8 cellular contexts compared by ENCODE assay signal in genomic region chr1:31617917-31618746, GRCh38. TPM values are rescaled to one million over a fixed set of nuclear protein-coding genes. Genes with fewer than 3 reads are reported as not detected.
DNase-seq lines count a peak whose midpoint lies in the region; ATAC-seq, FAIRE-seq and TF ChIP-seq lines count a peak whose summit lies in the region.

No MANE protein-coding gene starts in this region.

- DNase-seq in CD4-positive, CD25-positive, alpha-beta regulatory T cell: peak in 2 of 3 donors; percentile 25 to 39
- DNase-seq in HAP-1 (ENCODE audit: low spot score in 2 of 2): peak; percentile 62 to 82
- peak in 1 of 2 experiments; percentile 43 for DNase-seq in PC-9
- DNase-seq in hepatocyte (ENCODE audit: low spot score): peak; percentile 83
- DNase-seq in small intestine: peak; percentile 18
- DNase-seq in epidermal melanocyte (ENCODE audit: insufficient read length, low spot score): no peak

- H4K20me1 ChIP-seq in PC-9 (ENCODE audit: insufficient read depth) (no peaks in the 10 kb centered on the region), hepatocyte (ENCODE audit: insufficient read depth, poor library complexity, severe bottlenecking) (no peaks in the 10 kb centered on the region)

- H3K9me3 ChIP-seq in CD4-positive, CD25-positive, alpha-beta regulatory T cell (ENCODE audit: control insufficient read depth in 2 of 2, low read length in 2 of 2): no peaks in the 10 kb centered on the region
- no peaks in the 10 kb centered on the region for H3K9me3 ChIP-seq in HAP-1
- no peaks in the 10 kb centered on the region for H3K9me3 ChIP-seq in PC-9 (ENCODE audit: insufficient read depth, low read depth)
- no peaks in the 10 kb centered on the region for H3K9me3 ChIP-seq in hepatocyte (ENCODE audit: low read depth)
- H3K9me3 ChIP-seq in small intestine (ENCODE audit: control insufficient read depth, low read depth): no peaks in the 10 kb centered on the region

- H3K27me3 Mint-ChIP-seq in CD4-positive, CD25-positive, alpha-beta regulatory T cell: peaks cover 27% of the 10 kb centered on the region
- peaks cover 19% of the 10 kb centered on the region for H3K27me3 Mint-ChIP-seq in activated naive CD8-positive, alpha-beta T cell

- H3K4me2 ChIP-seq in PC-9: peak overlapping the region; percentile 96
- peak overlapping the region; percentile 100 for H3K4me2 ChIP-seq in hepatocyte

- H3K4me1 Mint-ChIP-seq in CD4-positive, CD25-positive, alpha-beta regulatory T cell: peaks cover 0 to 12% (median under 1%) of the 10 kb centered on the region in 4 donors
- H3K4me1 Mint-ChIP-seq in activated naive CD8-positive, alpha-beta T cell (ENCODE audit: low read depth): peaks cover 5% of the 10 kb centered on the region

- CTCF ChIA-PET in PC-9 (lab: Charles Lee): interaction anchor here (0.6 kb wide), 1 partner anchor 625 kb away, joined by 3 read pairs; no protein-coding TSS in a partner anchor

- BruUV-seq in PC-9 (replicated peaks; lab: Mats Ljungman, UMichigan): no TSS peak

- intact Hi-C loops in PC-9 (cut with micrococcal nuclease; ENCODE audit: unreplicated experiment): loop anchor here (1.0 kb wide), 2 partner anchors 54 to 433 kb away; no protein-coding TSS in a partner anchor

- H3K4me3 Mint-ChIP-seq in CD4-positive, CD25-positive, alpha-beta regulatory T cell: peak overlapping the region in 2 of 4 donors; percentile 39 to 70
- peak overlapping the region; percentile 49 for H3K4me3 Mint-ChIP-seq in activated naive CD8-positive, alpha-beta T cell

- FAIRE-seq in small intestine (lab: Jason Lieb, UNC): no peak

- H3K27me3 ChIP-seq in CD4-positive, CD25-positive, alpha-beta regulatory T cell (ENCODE audit: control insufficient read depth, insufficient read depth, low read length): peaks cover 14% of the 10 kb centered on the region
- H3K27me3 ChIP-seq in HAP-1 (ENCODE audit: low read depth) (peaks cover 6% of the 10 kb centered on the region; the same call in 1 of the 2 replicates), PC-9 (ENCODE audit: insufficient read depth, low read depth) (no peaks in the 10 kb centered on the region), hepatocyte (peaks cover 10% of the 10 kb centered on the region), small intestine (ENCODE audit: control insufficient read depth in 2 of 2, insufficient read depth in 2 of 2, low read length in 2 of 2) (peaks cover 0 to 3% of the 10 kb centered on the region in 2 donors)

- TF ChIP-seq CTCF in PC-9 (conservative IDR thresholded peaks at IDR 0.05): peak; percentile 98
- TF ChIP-seq CTCF in hepatocyte (IDR thresholded peaks at IDR 0.05; ENCODE audit: poor library complexity): peak; percentile 96

- H2AFZ ChIP-seq in PC-9: peak overlapping the region; percentile 88
- peak overlapping the region; percentile 88 for H2AFZ ChIP-seq in hepatocyte

- no peaks in the 10 kb centered on the region for H3F3A ChIP-seq in PC-9 (ENCODE audit: insufficient read depth, low read depth)

- whole genome bisulfite sequencing in hepatocyte (ENCODE audit: low lambda C conversion rate, missing lambda C conversion rate): 29% methylated on average over 20 of the region's 56 CpGs
- WGBS in small intestine, 3 donors: 10 to 12% (median 12%) methylated on average over 48 to 56 of the region's 56 CpGs

- peak; percentile 49 to 52 for ATAC-seq in CD4-positive, CD25-positive, alpha-beta regulatory T cell (ENCODE audit: low read depth in 2 of 2)
- no peak for ATAC-seq in GM19035 (IDR thresholded peaks at IDR 0.05; ENCODE audit: unreplicated experiment)

- H3K79me2 ChIP-seq in PC-9 (ENCODE audit: low read depth) (no peaks in the 10 kb centered on the region), hepatocyte (no peaks in the 10 kb centered on the region)

- no peaks in the 10 kb centered on the region for H3K36me3 ChIP-seq in CD4-positive, CD25-positive, alpha-beta regulatory T cell (ENCODE audit: control insufficient read depth, insufficient read depth, low read length)
- H3K36me3 ChIP-seq in HAP-1 (replicated peaks) (no peaks in the 10 kb centered on the region), PC-9 (ENCODE audit: low read depth) (no peaks in the 10 kb centered on the region), hepatocyte (replicated peaks; ENCODE audit: insufficient read depth, low read depth) (no peaks in the 10 kb centered on the region), small intestine (ENCODE audit: control insufficient read depth in 2 of 2, insufficient read depth in 2 of 2, low read length in 2 of 2) (no peaks in the 10 kb centered on the region)

- no peaks in the 10 kb centered on the region for H3K9me2 ChIP-seq in PC-9 (ENCODE audit: insufficient read depth)
- no peaks in the 10 kb centered on the region for H3K9me2 ChIP-seq in hepatocyte (replicated peaks; ENCODE audit: insufficient read depth)

- in situ Hi-C loops in HAP-1 (cut with MboI; ENCODE audit: low sequenced_read_pairs): no loop called here

- POLR2A ChIA-PET in PC-9 (lab: Charles Lee; ENCODE audit: unreplicated experiment): interaction anchor here (0.6 kb wide), 1 partner anchor 9 kb away, joined by 4 read pairs; no protein-coding TSS in a partner anchor

- no peak overlapping the region for H3K27ac ChIP-seq in CD4-positive, CD25-positive, alpha-beta regulatory T cell (ENCODE audit: insufficient read depth, low read length, poor library complexity, severe bottlenecking)
- no peak overlapping the region for H3K27ac ChIP-seq in PC-9
- no peak overlapping the region for H3K27ac ChIP-seq in hepatocyte
- H3K27ac ChIP-seq in small intestine (ENCODE audit: low read depth in 1 of 2, low read length in 1 of 2): no peak overlapping the region

- H3K36me3 Mint-ChIP-seq in CD4-positive, CD25-positive, alpha-beta regulatory T cell: no peaks in the 10 kb centered on the region
- H3K36me3 Mint-ChIP-seq in activated naive CD8-positive, alpha-beta T cell: peaks cover 2% of the 10 kb centered on the region

- H3K9me3 Mint-ChIP-seq in CD4-positive, CD25-positive, alpha-beta regulatory T cell: no peaks in the 10 kb centered on the region
- H3K9me3 Mint-ChIP-seq in activated naive CD8-positive, alpha-beta T cell (ENCODE audit: low read depth): no peaks in the 10 kb centered on the region

- H3K27ac Mint-ChIP-seq in CD4-positive, CD25-positive, alpha-beta regulatory T cell: no peak overlapping the region
- no peak overlapping the region for H3K27ac Mint-ChIP-seq in activated naive CD8-positive, alpha-beta T cell

- no peak overlapping the region for H3K4me3 ChIP-seq in CD4-positive, CD25-positive, alpha-beta regulatory T cell (ENCODE audit: low read depth, low read length)
- peak overlapping the region; percentile 58 for H3K4me3 ChIP-seq in HAP-1
- peak overlapping the region; percentile 75 for H3K4me3 ChIP-seq in PC-9
- peak overlapping the region; percentile 82 for H3K4me3 ChIP-seq in hepatocyte
- H3K4me3 ChIP-seq in small intestine (ENCODE audit: low read depth in 1 of 2, low read length in 2 of 2): peak overlapping the region in 1 of 2 donors; percentile 37

- peaks cover 9% of the 10 kb centered on the region for H3K4me1 ChIP-seq in CD4-positive, CD25-positive, alpha-beta regulatory T cell (ENCODE audit: control insufficient read depth, insufficient read depth, low read length, poor library complexity, severe bottlenecking)
- H3K4me1 ChIP-seq in HAP-1 (no peaks in the 10 kb centered on the region; the same call in 1 of the 2 replicates), PC-9 (replicated peaks; ENCODE audit: insufficient read depth) (no peaks in the 10 kb centered on the region), hepatocyte (ENCODE audit: insufficient read depth) (no peaks in the 10 kb centered on the region), small intestine (ENCODE audit: control insufficient read depth in 2 of 2, insufficient read depth in 1 of 2, low read depth in 1 of 2, low read length in 1 of 2) (peaks cover 2 to 4% of the 10 kb centered on the region in 2 donors)

RNA-seq across cellular contexts. Expression of gene HCRTR1, which starts 0.6 kb away (rescaled TPM):
- total RNA-seq in CD4-positive, CD25-positive, alpha-beta regulatory T cell: not detected
- not detected for polyA plus RNA-seq in CD4-positive, CD25-positive, alpha-beta regulatory T cell
- not detected in 2 replicates for total RNA-seq in PC-9 (2021)
- total RNA-seq in hepatocyte: 0.28 TPM in 1 of 2 replicates, not detected in the other
- 0.68 TPM in 1 of 2 replicates, not detected in the other for polyA plus RNA-seq in hepatocyte
- polyA plus RNA-seq in small intestine: under 1 TPM in 1 of 3 donors, not detected in 2; 0.06 TPM

RNA-seq across cellular contexts. Expression of gene PEF1, which starts 26.5 kb away (rescaled TPM):
- total RNA-seq in CD4-positive, CD25-positive, alpha-beta regulatory T cell: 58.8 TPM
- 100 to 1,000 TPM in 2 of 4 donors, 10 to 100 TPM in 2; 94.2 to 108 (median 101) TPM for polyA plus RNA-seq in CD4-positive, CD25-positive, alpha-beta regulatory T cell
- total RNA-seq in PC-9 (2021) (40.3 and 44.5 TPM in 2 replicates), hepatocyte (70.7 and 85.9 TPM in 2 replicates)
- polyA plus RNA-seq in hepatocyte (85.5 and 89.0 TPM in 2 replicates), small intestine (10 to 100 TPM; 55.5 to 72.2 (median 58.9) TPM)

RNA-seq across cellular contexts. Expression of gene TINAGL1, which starts 41.8 kb away (rescaled TPM):
- not detected for total RNA-seq in CD4-positive, CD25-positive, alpha-beta regulatory T cell
- not detected for polyA plus RNA-seq in CD4-positive, CD25-positive, alpha-beta regulatory T cell
- total RNA-seq in PC-9 (2021) (162 and 191 TPM in 2 replicates), hepatocyte (46.2 and 58.3 TPM in 2 replicates)
- polyA plus RNA-seq in hepatocyte (64.4 and 69.4 TPM in 2 replicates), small intestine (10 to 100 TPM; 34.9 to 92.3 (median 44.5) TPM)

Comparison
In these comparisons a context has a peak if more than half of its experiments do, and no peak if none do; other contexts are left out.
1. RNA of gene TINAGL1, which starts 41.8 kb away (total RNA-seq): 162 to 191 TPM in PC-9 and 46.2 to 58.3 TPM in hepatocyte; not detected in CD4-positive, CD25-positive, alpha-beta regulatory T cell (single experiment); every median in the first group is over 10 times any median in the second.